In genomic region chr16:73743665-73744496, GRCh38 we compare ENCODE assay signal across 1 cellular context.
TF ChIP-seq lines count a peak whose summit lies in the region.

No MANE protein-coding gene starts in this region.

TF ChIP-seq in GM23338, 12 proteins besides CTCF, POLR2A, EP300 and RAD21 (continued from another document):
- TF ChIP-seq ZNF462 (CRISPR knock-in tag; IDR thresholded peaks at IDR 0.05) = no peak
- TF ChIP-seq REST (IDR thresholded peaks at IDR 0.05; ENCODE audit: unreplicated experiment) = no peak
- no peak for TF ChIP-seq EZH2phosphoT487 (IDR thresholded peaks at IDR 0.05; ENCODE audit: unreplicated experiment)
